Comparison of ENCODE assay signal across 13 cellular contexts in the genomic region with DNA sequence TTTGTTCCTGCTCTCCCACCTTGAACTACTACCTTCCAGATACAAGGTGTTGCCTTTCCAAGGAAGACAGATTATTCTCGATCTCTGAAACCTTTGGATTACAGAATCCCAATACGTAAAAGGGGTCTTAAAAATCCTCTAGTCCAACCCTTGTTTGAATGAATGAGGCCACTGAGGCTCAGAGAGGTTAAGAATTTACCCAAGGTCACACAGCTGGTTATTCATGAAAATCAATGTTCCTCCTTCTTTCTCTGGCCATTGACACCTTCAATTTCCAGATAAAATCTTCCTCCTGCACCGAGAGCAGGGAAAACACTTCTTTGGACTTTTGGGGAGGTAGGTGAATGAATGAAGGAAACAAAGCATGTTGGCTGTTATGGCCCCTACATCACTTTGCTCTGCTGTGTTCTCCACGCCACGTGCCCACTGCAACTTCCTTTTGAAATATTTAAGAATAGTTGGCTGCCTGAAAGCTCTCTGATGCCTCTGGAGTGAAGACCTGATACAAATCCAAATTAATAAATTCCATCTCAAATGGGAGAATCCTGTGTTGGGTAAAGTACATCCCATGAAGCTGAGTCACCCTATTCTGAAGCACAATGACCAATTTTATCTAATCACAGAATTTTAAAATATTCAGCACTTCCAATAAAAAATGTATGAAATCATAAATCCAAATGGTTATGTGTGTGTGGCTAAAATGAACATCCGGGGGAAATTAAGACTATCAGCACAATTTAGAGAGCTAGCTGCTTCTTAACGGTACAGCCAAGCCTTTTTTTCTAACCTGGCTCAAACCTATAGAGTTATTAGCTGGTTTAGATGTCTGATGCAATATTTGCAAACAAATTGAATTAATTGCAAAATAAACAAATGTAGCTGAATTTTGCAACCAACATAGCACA. TPM values are rescaled to one million over a fixed set of nuclear protein-coding genes. Genes with fewer than 3 reads are reported as not detected.
DNase-seq lines count a peak whose midpoint lies in the region; ATAC-seq and TF ChIP-seq lines count a peak whose summit lies in the region.
"Had no signal": no experiment of that assay in that cellular context is flagged by ENCODE, and none has a peak within 500 bp of the region (broad histone marks: within the 10 kb centered on the region; RNA-seq: fewer than 3 reads in every experiment).

No MANE protein-coding gene starts in this region.

- DNase-seq in NCI-H146 (lab: John Stamatoyannopoulos, UW) = peak; percentile 30
- no peak for DNase-seq in NCI-H146 treated with DMSO at 0.1 percent for 48 hours (lab: John Stamatoyannopoulos, UW; ENCODE audit: unreplicated experiment)
- no peak for DNase-seq in WTC11 (ENCODE audit: low spot score)
- DNase-seq in fibroblast of the aortic adventitia (ENCODE audit: low read depth) = peak; percentile 92
- DNase-seq in transverse colon = no peak
- DNase-seq in NCI-H526 (lab: John Stamatoyannopoulos, UW) = no peak
- DNase-seq in superior temporal gyrus (ENCODE audit: extremely low spot score) = no peak
- DNase-seq: activated T-cell treated with anti-CD3 and anti-CD28 coated beads, Interleukin-2, amount 50 U/mL, for 24 hours; NCI-H2029 treated with DMSO at 0.1 percent for 48 hours; WERI-Rb-1 had no signal

- no peak overlapping the region for H3K4me3 Mint-ChIP-seq in WTC11
- H3K4me3 Mint-ChIP-seq: activated T-cell treated with anti-CD3 and anti-CD28 coated beads, Interleukin-2, amount 50 U/mL, for 24 hours; neural crest cell; stimulated activated memory B cell treated with anti-CD40 and anti-IgM and Interleukin-4, amounts not matched to agents 10 μg/mL and 1 μg/mL and 100 μg/mL, for 72 hours had no signal

- no peaks in the 10 kb centered on the region for H3K27me3 Mint-ChIP-seq in WTC11 (ENCODE audit: low read depth)
- H3K27me3 Mint-ChIP-seq: activated T-cell treated with anti-CD3 and anti-CD28 coated beads, Interleukin-2, amount 50 U/mL, for 24 hours; stimulated activated memory B cell treated with anti-CD40 and anti-IgM and Interleukin-4, amounts not matched to agents 10 μg/mL and 1 μg/mL and 100 μg/mL, for 72 hours had no signal

- in situ Hi-C loops in transverse colon (cut with MboI; ENCODE audit: low pct_ligation_motif_present in 1 of 4, low pct_unique_long_range_greater_than_20kb in 1 of 4, low sequenced_read_pairs in 3 of 4) = no loop called here

- ATAC-seq in WTC11 (no peak), GM18858 (IDR thresholded peaks at IDR 0.05; ENCODE audit: unreplicated experiment) (no peak)
- ATAC-seq: stimulated activated memory B cell treated with anti-CD40 and anti-IgM and Interleukin-4, amounts not matched to agents 10 μg/mL and 1 μg/mL and 100 μg/mL, for 72 hours had no signal

- peak overlapping the region; percentile 7 to 90 (median 64) for H3K27ac ChIP-seq in transverse colon
- H3K27ac ChIP-seq: WERI-Rb-1 had no signal

- no peak for TF ChIP-seq CTCF in WTC11 (IDR thresholded peaks at IDR 0.05)
- TF ChIP-seq CTCF in fibroblast of the aortic adventitia (IDR thresholded peaks at IDR 0.05; ENCODE audit: insufficient read depth, low read length) = no peak
- no peak for TF ChIP-seq CTCF in transverse colon (IDR thresholded peaks at IDR 0.05)

- no peaks in the 10 kb centered on the region for H3K27me3 ChIP-seq in transverse colon

- H3K4me1 ChIP-seq in transverse colon = peaks cover 12 to 86% (median 47%) of the 10 kb centered on the region in 4 donors

- H3K9me3 Mint-ChIP-seq in WTC11 = no peaks in the 10 kb centered on the region
- H3K9me3 Mint-ChIP-seq: activated T-cell treated with anti-CD3 and anti-CD28 coated beads, Interleukin-2, amount 50 U/mL, for 24 hours; neural crest cell; stimulated activated memory B cell treated with anti-CD40 and anti-IgM and Interleukin-4, amounts not matched to agents 10 μg/mL and 1 μg/mL and 100 μg/mL, for 72 hours had no signal

- intact Hi-C loops in transverse colon (cut with DNase I; ENCODE audit: low total_unique reads) = no loop called here

- H3K4me3 ChIP-seq in fibroblast of the aortic adventitia (ENCODE audit: low read depth, low read length) = no peak overlapping the region
- no peak overlapping the region for H3K4me3 ChIP-seq in transverse colon

- H3K4me1 Mint-ChIP-seq in WTC11 = peaks cover 33% of the 10 kb centered on the region
- H3K4me1 Mint-ChIP-seq: stimulated activated memory B cell treated with anti-CD40 and anti-IgM and Interleukin-4, amounts not matched to agents 10 μg/mL and 1 μg/mL and 100 μg/mL, for 72 hours had no signal

- 68 to 71% methylated on average over 7 of the region's 7 CpGs for WGBS in transverse colon (ENCODE audit: low coverage in 1 of 2), 2 donors

- peak overlapping the region; percentile 60; the same call in 1 of the 2 replicates for H3K27ac Mint-ChIP-seq in WTC11
- H3K27ac Mint-ChIP-seq: activated T-cell treated with anti-CD3 and anti-CD28 coated beads, Interleukin-2, amount 50 U/mL, for 24 hours; stimulated activated memory B cell treated with anti-CD40 and anti-IgM and Interleukin-4, amounts not matched to agents 10 μg/mL and 1 μg/mL and 100 μg/mL, for 72 hours had no signal

- no peak for TF ChIP-seq POLR2A in transverse colon (IDR thresholded peaks at IDR 0.05)

- H3K36me3 Mint-ChIP-seq in WTC11 = peaks cover 3% of the 10 kb centered on the region
- H3K36me3 Mint-ChIP-seq: stimulated activated memory B cell treated with anti-CD40 and anti-IgM and Interleukin-4, amounts not matched to agents 10 μg/mL and 1 μg/mL and 100 μg/mL, for 72 hours had no signal

- POLR2A ChIA-PET in WTC11 (lab: Charles Lee) = interaction anchor here (1.3 kb wide), 1 partner anchor 9 kb away, joined by 4 read pairs; no protein-coding TSS in a partner anchor

- H3K9me3 ChIP-seq in transverse colon = no peaks in the 10 kb centered on the region

- no peak for TF ChIP-seq EP300 in transverse colon (IDR thresholded peaks at IDR 0.05; ENCODE audit: low read depth)

- CTCF ChIA-PET in WTC11 (lab: Charles Lee) = no interaction called here

- H3K36me3 ChIP-seq in transverse colon = no peaks in the 10 kb centered on the region
- H3K36me3 ChIP-seq: WERI-Rb-1 had no signal

TF ChIP-seq in WTC11, 78 proteins besides CTCF, POLR2A, EP300 and RAD21:
- TF ChIP-seq SMAD3 (CRISPR knock-in tag; IDR thresholded peaks at IDR 0.05; ENCODE audit: borderline replicate concordance) = no peak
- no peak for TF ChIP-seq TP53 (CRISPR knock-in tag; IDR thresholded peaks at IDR 0.05)
- peak; percentile 86 for TF ChIP-seq GABPB1 (CRISPR knock-in tag; IDR thresholded peaks at IDR 0.05)
- TF ChIP-seq, protein P1, sequence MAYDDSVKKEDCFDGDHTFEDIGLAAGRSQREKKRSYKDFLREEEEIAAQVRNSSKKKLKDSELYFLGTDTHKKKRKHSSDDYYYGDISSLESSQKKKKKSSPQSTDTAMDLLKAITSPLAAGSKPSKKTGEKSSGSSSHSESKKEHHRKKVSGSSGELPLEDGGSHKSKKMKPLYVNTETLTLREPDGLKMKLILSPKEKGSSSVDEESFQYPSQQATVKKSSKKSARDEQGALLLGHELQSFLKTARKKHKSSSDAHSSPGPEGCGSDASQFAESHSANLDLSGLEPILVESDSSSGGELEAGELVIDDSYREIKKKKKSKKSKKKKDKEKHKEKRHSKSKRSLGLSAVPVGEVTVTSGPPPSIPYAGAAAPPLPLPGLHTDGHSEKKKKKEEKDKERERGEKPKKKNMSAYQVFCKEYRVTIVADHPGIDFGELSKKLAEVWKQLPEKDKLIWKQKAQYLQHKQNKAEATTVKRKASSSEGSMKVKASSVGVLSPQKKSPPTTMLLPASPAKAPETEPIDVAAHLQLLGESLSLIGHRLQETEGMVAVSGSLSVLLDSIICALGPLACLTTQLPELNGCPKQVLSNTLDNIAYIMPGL (CRISPR knock-in tag; IDR thresholded peaks at IDR 0.05) = no peak

RNA-seq across cellular contexts. Expression of a gene that starts 7.3 kb away (rescaled TPM):
- total RNA-seq in WTC11 (2021) (27.1 to 28.7 TPM (median 28.0 TPM) in 3 replicates), fibroblast of the aortic adventitia (ENCODE audit: low replicate concordance) (97.7 and 309 TPM in 2 replicates), transverse colon (100 to 1,000 TPM; 146 to 192 (median 156) TPM)

Comparison
In these comparisons a context has a peak if more than half of its experiments do, and no peak if none do; other contexts are left out.
1. DNase-seq: peak in NCI-H146 (single experiment) and fibroblast of the aortic adventitia (single experiment); none in NCI-H146 treated with DMSO at 0.1 percent for 48 hours (single experiment), WTC11 (single experiment), transverse colon (single experiment), NCI-H526 (0 of 2) and superior temporal gyrus (single experiment).